16 cellular contexts compared by ENCODE assay signal in the genomic region with DNA sequence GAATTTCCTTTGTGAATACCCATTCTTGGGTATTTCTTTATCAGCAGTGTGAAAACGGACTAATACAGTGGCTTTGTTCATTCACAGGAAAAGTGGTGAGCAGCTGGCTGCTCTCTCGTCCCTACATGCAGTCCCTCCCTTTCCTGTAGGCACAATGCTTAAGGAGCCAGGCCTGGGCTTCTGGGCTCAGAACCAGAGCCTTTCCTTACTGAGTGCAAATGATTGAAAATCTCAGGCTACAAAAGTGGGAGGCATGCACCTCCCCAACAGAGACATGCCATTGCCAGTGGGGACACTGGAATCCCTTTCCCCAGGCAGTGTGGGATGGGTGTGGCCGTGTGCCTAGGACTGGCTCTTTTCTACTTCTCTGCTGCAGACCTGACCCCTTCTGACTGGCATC.
DNase-seq lines count a peak whose midpoint lies in the region; ATAC-seq and TF ChIP-seq lines count a peak whose summit lies in the region.
"Had no signal": no experiment of that assay in that cellular context is flagged by ENCODE, and none has a peak within 500 bp of the region (broad histone marks: within the 10 kb centered on the region; RNA-seq: fewer than 3 reads in every experiment).

No MANE protein-coding gene starts in this region.

- in situ Hi-C loops in gastrocnemius medialis (cut with MboI; ENCODE audit: low sequenced_read_pairs in 4 of 4), result no loop called here

- H3K27me3 ChIP-seq in gastrocnemius medialis, result no peaks in the 10 kb centered on the region
- no peaks in the 10 kb centered on the region for H3K27me3 ChIP-seq in tibial nerve

- peaks cover 100% of the 10 kb centered on the region for H3K4me1 Mint-ChIP-seq in HFFc6 (ENCODE audit: low read depth)
- H3K4me1 Mint-ChIP-seq in chondrocyte (ENCODE audit: low read depth), result peaks cover 92% of the 10 kb centered on the region

- ATAC-seq in left lobe of liver, result peak; percentile 37
- ATAC-seq in gastrocnemius medialis, result peak in 1 of 2 donors; percentile 16
- no peak for ATAC-seq in HG02852 (IDR thresholded peaks at IDR 0.05; ENCODE audit: unreplicated experiment)
- no peak for ATAC-seq in activated CD4-positive, CD25-positive, alpha-beta regulatory T cell treated with anti-CD3 and anti-CD28 coated beads, Interleukin-2, amount 50 U/mL, for 24 hours
- ATAC-seq in HG02870 (IDR thresholded peaks at IDR 0.05; ENCODE audit: unreplicated experiment), result no peak
- ATAC-seq: natural killer cell treated with Interleukin-12 subunit alpha and Interleukin-12 subunit beta and Interleukin-15 and Interleukin-18, amount 100 ng/mL, for 72 hours had no signal

- TF ChIP-seq POLR2A in gastrocnemius medialis (IDR thresholded peaks at IDR 0.05) (no peak), tibial nerve (IDR thresholded peaks at IDR 0.05) (no peak)

- peak overlapping the region; percentile 94 for H3K27ac Mint-ChIP-seq in HFFc6
- H3K27ac Mint-ChIP-seq in chondrocyte (ENCODE audit: unreplicated experiment), result peak overlapping the region; percentile 88
- H3K27ac Mint-ChIP-seq: immature natural killer cell; natural killer cell treated with Interleukin-12 subunit alpha and Interleukin-12 subunit beta and Interleukin-15 and Interleukin-18, amount 100 ng/mL, for 72 hours had no signal

- H3K4me1 ChIP-seq in gastrocnemius medialis (peaks cover 28 to 37% of the 10 kb centered on the region in 2 donors), tibial nerve (peaks cover 0 to 56% (median 20%) of the 10 kb centered on the region in 4 donors)

- H3K36me3 ChIP-seq in gastrocnemius medialis, result no peaks in the 10 kb centered on the region
- H3K36me3 ChIP-seq in tibial nerve, result no peaks in the 10 kb centered on the region

- TF ChIP-seq EP300 in tibial nerve (IDR thresholded peaks at IDR 0.05), result no peak

- H3K27me3 Mint-ChIP-seq in HFFc6 (ENCODE audit: insufficient read depth), result peaks cover 8% of the 10 kb centered on the region
- no peaks in the 10 kb centered on the region for H3K27me3 Mint-ChIP-seq in chondrocyte (ENCODE audit: low read depth)
- H3K27me3 Mint-ChIP-seq: natural killer cell treated with Interleukin-12 subunit alpha and Interleukin-12 subunit beta and Interleukin-15 and Interleukin-18, amount 100 ng/mL, for 72 hours had no signal

- H3K27ac ChIP-seq in gastrocnemius medialis, result peak overlapping the region; percentile 59 to 79 (median 70)
- H3K27ac ChIP-seq in tibial nerve, result peak overlapping the region in 2 of 4 donors; percentile 68 to 85

- H3K36me3 Mint-ChIP-seq in HFFc6 (ENCODE audit: low read depth), result peaks cover 21% of the 10 kb centered on the region
- H3K36me3 Mint-ChIP-seq in chondrocyte (ENCODE audit: low read depth), result no peaks in the 10 kb centered on the region
- H3K36me3 Mint-ChIP-seq: immature natural killer cell; natural killer cell treated with Interleukin-12 subunit alpha and Interleukin-12 subunit beta and Interleukin-15 and Interleukin-18, amount 100 ng/mL, for 72 hours had no signal

- H3K4me3 ChIP-seq in gastrocnemius medialis (no peak overlapping the region), tibial nerve (no peak overlapping the region)

- intact Hi-C loops in gastrocnemius medialis (cut with DNase I; ENCODE audit: low total_unique reads), result no loop called here

- DNase-seq in HFFc6 (no peak), chondrocyte (ENCODE audit: low spot score) (no peak), left lobe of liver (ENCODE audit: low spot score) (no peak), gastrocnemius medialis (no peak), tibial nerve (ENCODE audit: low spot score in 2 of 2) (no peak)
- DNase-seq: activated CD8-positive, alpha-beta memory T cell treated with anti-CD3 and anti-CD28 coated beads for 24 hours; AML-193; DMS 273 treated with DMSO at 0.1 percent for 48 hours; immature natural killer cell; NCI-H774; SIG-M5; stimulated activated CD4-positive, alpha-beta T cell treated with anti-CD3 and anti-CD28 coated beads, Interleukin-15, amount 100 ng/mL, for 24 hours had no signal

- H3K9me3 ChIP-seq in gastrocnemius medialis (no peaks in the 10 kb centered on the region), tibial nerve (no peaks in the 10 kb centered on the region)

- H3K4me3 Mint-ChIP-seq in HFFc6, result no peak overlapping the region
- H3K4me3 Mint-ChIP-seq in chondrocyte (ENCODE audit: unreplicated experiment), result no peak overlapping the region
- H3K4me3 Mint-ChIP-seq: immature natural killer cell; natural killer cell treated with Interleukin-12 subunit alpha and Interleukin-12 subunit beta and Interleukin-15 and Interleukin-18, amount 100 ng/mL, for 72 hours had no signal

- 44 to 51% methylated on average over 3 of the region's 3 CpGs for WGBS in tibial nerve, 2 donors

- TF ChIP-seq CTCF in HFFc6 (IDR thresholded peaks at IDR 0.05) (no peak), chondrocyte (IDR thresholded peaks at IDR 0.05) (no peak), gastrocnemius medialis (IDR thresholded peaks at IDR 0.05 in 4 of 5, conservative IDR thresholded peaks at IDR 0.05 in 1 of 5) (no peak), tibial nerve (IDR thresholded peaks at IDR 0.05) (no peak)

- H3K9me3 Mint-ChIP-seq in HFFc6 (peaks cover 5% of the 10 kb centered on the region; the same call in 1 of the 2 replicates), chondrocyte (ENCODE audit: low read depth) (peaks cover 7% of the 10 kb centered on the region)
- H3K9me3 Mint-ChIP-seq: immature natural killer cell; natural killer cell treated with Interleukin-12 subunit alpha and Interleukin-12 subunit beta and Interleukin-15 and Interleukin-18, amount 100 ng/mL, for 72 hours had no signal
